10 cellular contexts compared by ENCODE assay signal in genomic region chr15:64740361-64741170, GRCh38. TPM values are rescaled to one million over a fixed set of nuclear protein-coding genes. Genes with fewer than 3 reads are reported as not detected.
DNase-seq lines count a peak whose midpoint lies in the region; ATAC-seq, FAIRE-seq and TF ChIP-seq lines count a peak whose summit lies in the region.
"Had no signal": no experiment of that assay in that cellular context is flagged by ENCODE, and none has a peak within 500 bp of the region (broad histone marks: within the 10 kb centered on the region; RNA-seq: fewer than 3 reads in every experiment).

No MANE protein-coding gene starts in this region.

- H3K36me3 Mint-ChIP-seq in stimulated activated naive B cell treated with anti-CD40 and anti-IgM and Interleukin-4, amounts not matched to agents 10 μg/mL and 1 μg/mL and 100 μg/mL, for 72 hours: no peaks in the 10 kb centered on the region
- no peaks in the 10 kb centered on the region for H3K36me3 Mint-ChIP-seq in stimulated activated effector memory CD8-positive, alpha-beta T cell treated with anti-CD3 and anti-CD28 coated beads, Interleukin-12 subunit alpha, Interleukin-12 subunit beta, amount 100 ng/mL, for 72 hours
- H3K36me3 Mint-ChIP-seq: activated naive CD8-positive, alpha-beta T cell treated with anti-CD3 and anti-CD28 coated beads for 36 hours had no signal

- peak overlapping the region in 6 of 12 donors; percentile 1 to 40 (median 12) for H3K4me3 ChIP-seq in heart left ventricle

- H3K27ac Mint-ChIP-seq in stimulated activated naive B cell treated with anti-CD40 and anti-IgM and Interleukin-4, amounts not matched to agents 10 μg/mL and 1 μg/mL and 100 μg/mL, for 72 hours: peak overlapping the region; percentile 48
- H3K27ac Mint-ChIP-seq in stimulated activated effector memory CD8-positive, alpha-beta T cell treated with anti-CD3 and anti-CD28 coated beads, Interleukin-12 subunit alpha, Interleukin-12 subunit beta, amount 100 ng/mL, for 72 hours: no peak overlapping the region
- H3K27ac Mint-ChIP-seq: activated naive CD8-positive, alpha-beta T cell treated with anti-CD3 and anti-CD28 coated beads for 36 hours had no signal

- H3K27me3 ChIP-seq in heart left ventricle: no peaks in the 10 kb centered on the region

- intact Hi-C loops in heart left ventricle (cut with DNase I) (loop anchor here in 3 of 10 donors (1.0 to 2.0 kb wide), 4 partner anchors 34 to 165 kb away; partner anchors contain the start of gene RBPMS2 (in 1 of the 3)), posterior cingulate gyrus (cut with DNase I) (no loop called here)

- peak overlapping the region; percentile 7 to 90 (median 60) for H3K27ac ChIP-seq in heart left ventricle
- H3K27ac ChIP-seq: parathyroid adenoma had no signal

- peaks cover 0 to 10% of the 10 kb centered on the region in 2 donors for H3K4me1 Mint-ChIP-seq in stimulated activated naive B cell treated with anti-CD40 and anti-IgM and Interleukin-4, amounts not matched to agents 10 μg/mL and 1 μg/mL and 100 μg/mL, for 72 hours
- H3K4me1 Mint-ChIP-seq in stimulated activated effector memory CD8-positive, alpha-beta T cell treated with anti-CD3 and anti-CD28 coated beads, Interleukin-12 subunit alpha, Interleukin-12 subunit beta, amount 100 ng/mL, for 72 hours: no peaks in the 10 kb centered on the region
- H3K4me1 Mint-ChIP-seq: activated naive CD8-positive, alpha-beta T cell treated with anti-CD3 and anti-CD28 coated beads for 36 hours had no signal

- H3K4me3 Mint-ChIP-seq in stimulated activated naive B cell treated with anti-CD40 and anti-IgM and Interleukin-4, amounts not matched to agents 10 μg/mL and 1 μg/mL and 100 μg/mL, for 72 hours: no peak overlapping the region
- no peak overlapping the region for H3K4me3 Mint-ChIP-seq in stimulated activated effector memory CD8-positive, alpha-beta T cell treated with anti-CD3 and anti-CD28 coated beads, Interleukin-12 subunit alpha, Interleukin-12 subunit beta, amount 100 ng/mL, for 72 hours
- H3K4me3 Mint-ChIP-seq: activated naive CD8-positive, alpha-beta T cell treated with anti-CD3 and anti-CD28 coated beads for 36 hours had no signal

- ATAC-seq in heart left ventricle: peak; percentile 88 to 91 (median 90)
- no peak for ATAC-seq in stimulated activated naive B cell treated with anti-CD40 and anti-IgM and Interleukin-4, amounts not matched to agents 10 μg/mL and 1 μg/mL and 100 μg/mL, for 72 hours (replicated peaks)
- ATAC-seq in stimulated activated effector memory CD8-positive, alpha-beta T cell treated with anti-CD3 and anti-CD28 coated beads, Interleukin-12 subunit alpha, Interleukin-12 subunit beta, amount 100 ng/mL, for 72 hours: no peak

- no peak for FAIRE-seq in H54 (lab: Jason Lieb, UNC)

- H3K27me3 Mint-ChIP-seq in stimulated activated naive B cell treated with anti-CD40 and anti-IgM and Interleukin-4, amounts not matched to agents 10 μg/mL and 1 μg/mL and 100 μg/mL, for 72 hours: no peaks in the 10 kb centered on the region
- H3K27me3 Mint-ChIP-seq: activated naive CD8-positive, alpha-beta T cell treated with anti-CD3 and anti-CD28 coated beads for 36 hours had no signal

- peak in 10 of 12 donors; percentile 10 to 54 (median 38) for TF ChIP-seq CTCF in heart left ventricle (IDR thresholded peaks at IDR 0.05)

- H3K9me3 ChIP-seq in heart left ventricle: no peaks in the 10 kb centered on the region

- H3K9me3 Mint-ChIP-seq in stimulated activated naive B cell treated with anti-CD40 and anti-IgM and Interleukin-4, amounts not matched to agents 10 μg/mL and 1 μg/mL and 100 μg/mL, for 72 hours: no peaks in the 10 kb centered on the region
- H3K9me3 Mint-ChIP-seq in stimulated activated effector memory CD8-positive, alpha-beta T cell treated with anti-CD3 and anti-CD28 coated beads, Interleukin-12 subunit alpha, Interleukin-12 subunit beta, amount 100 ng/mL, for 72 hours: no peaks in the 10 kb centered on the region
- H3K9me3 Mint-ChIP-seq: activated naive CD8-positive, alpha-beta T cell treated with anti-CD3 and anti-CD28 coated beads for 36 hours had no signal

- peaks cover 0 to 60% (median 24%) of the 10 kb centered on the region in 12 donors for H3K4me1 ChIP-seq in heart left ventricle
- H3K4me1 ChIP-seq: parathyroid adenoma had no signal

- DNase-seq in H54 (ENCODE audit: insufficient read length, low spot score): peak; percentile 19
- DNase-seq in SHP77 (lab: John Stamatoyannopoulos, UW): peak; percentile 42 to 43
- DNase-seq in heart left ventricle: peak; percentile 58 to 87 (median 72)
- DNase-seq in stimulated activated naive B cell treated with anti-CD40 and anti-IgM and Interleukin-4, amounts not matched to agents 10 μg/mL and 1 μg/mL and 100 μg/mL, for 72 hours: no peak
- DNase-seq in H4 (ENCODE audit: low spot score): no peak
- DNase-seq in NK-92 treated with Interleukin-12 subunit alpha and Interleukin-12 subunit beta, amount 100 ng/mL, for 24 hours (lab: John Stamatoyannopoulos, UW): no peak
- no peak for DNase-seq in posterior cingulate gyrus
- no peak for DNase-seq in stimulated activated effector memory CD8-positive, alpha-beta T cell treated with anti-CD3 and anti-CD28 coated beads, Interleukin-12 subunit alpha, Interleukin-12 subunit beta, amount 100 ng/mL, for 72 hours (ENCODE audit: low spot score in 2 of 2)
- DNase-seq: activated naive CD8-positive, alpha-beta T cell treated with anti-CD3 and anti-CD28 coated beads for 36 hours had no signal

- peaks cover 0 to 19% (median 0%) of the 10 kb centered on the region in 9 donors for H3K36me3 ChIP-seq in heart left ventricle

- 52 to 61% (median 58%) methylated on average over 26 of the region's 26 CpGs for WGBS in heart left ventricle, 4 donors

- no peak for TF ChIP-seq POLR2A in H54 (IDR thresholded peaks at IDR 0.05; ENCODE audit: low read depth, low read length)
- TF ChIP-seq POLR2A in heart left ventricle (IDR thresholded peaks at IDR 0.05): peak in 1 of 2 donors; percentile 10

RNA-seq across cellular contexts. Expression of gene RBPMS2, which starts 34.8 kb away (rescaled TPM):
- 100 to 1,000 TPM in 7 of 9 donors, 10 to 100 TPM in 2; 49.8 to 530 (median 189) TPM for total RNA-seq in heart left ventricle
- polyA plus RNA-seq in heart left ventricle: 100 to 1,000 TPM; 238 to 408 TPM
- 0.48 TPM in 1 of 2 replicates, not detected in the other for total RNA-seq in H4 (2014; rRNA removed; shearing (Covaris generic))
- total RNA-seq: activated naive CD8-positive, alpha-beta T cell treated with anti-CD3 and anti-CD28 coated beads for 36 hours had no signal

Comparison
In these comparisons a context has a peak if more than half of its experiments do, and no peak if none do; other contexts are left out.
1. DNase-seq: peak in H54 (single experiment), SHP77 (2 of 2) and heart left ventricle (5 of 5); none in stimulated activated naive B cell treated with anti-CD40 and anti-IgM and Interleukin-4, amounts not matched to agents 10 μg/mL and 1 μg/mL and 100 μg/mL, for 72 hours (single experiment), H4 (single experiment), NK-92 treated with Interleukin-12 subunit alpha and Interleukin-12 subunit beta, amount 100 ng/mL, for 24 hours (single experiment), posterior cingulate gyrus (0 of 10) and stimulated activated effector memory CD8-positive, alpha-beta T cell treated with anti-CD3 and anti-CD28 coated beads, Interleukin-12 subunit alpha, Interleukin-12 subunit beta, amount 100 ng/mL, for 72 hours (0 of 2).
2. ATAC-seq: peak in heart left ventricle (4 of 4); none in stimulated activated naive B cell treated with anti-CD40 and anti-IgM and Interleukin-4, amounts not matched to agents 10 μg/mL and 1 μg/mL and 100 μg/mL, for 72 hours (0 of 2) and stimulated activated effector memory CD8-positive, alpha-beta T cell treated with anti-CD3 and anti-CD28 coated beads, Interleukin-12 subunit alpha, Interleukin-12 subunit beta, amount 100 ng/mL, for 72 hours (single experiment).
3. RNA of gene RBPMS2, which starts 34.8 kb away (total RNA-seq): 49.8 to 530 TPM in heart left ventricle; 0.48 TPM in H4; every median in the first group is over 10 times any median in the second.